ENCODE assay signal across 8 cellular contexts in genomic region chr6:37624606-37625574, GRCh38.
DNase-seq lines count a peak whose midpoint lies in the region; ATAC-seq, FAIRE-seq and TF ChIP-seq lines count a peak whose summit lies in the region.

No MANE protein-coding gene starts in this region.

- CTCF ChIA-PET in CD8-positive, alpha-beta memory T cell (lab: Charles Lee): no interaction called here

- H3K27ac ChIP-seq in CD8-positive, alpha-beta memory T cell (ENCODE audit: low read depth, low read length): no peak overlapping the region
- no peak overlapping the region for H3K27ac ChIP-seq in keratinocyte (ENCODE audit: control insufficient read depth, insufficient read depth, low read length)
- H3K27ac ChIP-seq in upper lobe of left lung: no peak overlapping the region

- no peaks in the 10 kb centered on the region for H3K9me3 Mint-ChIP-seq in CD8-positive, alpha-beta memory T cell
- no peaks in the 10 kb centered on the region for H3K9me3 Mint-ChIP-seq in activated naive CD8-positive, alpha-beta T cell treated with anti-CD3 and anti-CD28 coated beads, Interleukin-2, amount 10 ng/mL, durations not matched to agents 7 days and 5 days

- no peak overlapping the region for H3K4me3 ChIP-seq in CD8-positive, alpha-beta memory T cell (ENCODE audit: low read length)
- H3K4me3 ChIP-seq in keratinocyte (ENCODE audit: control insufficient read depth in 2 of 3, extremely low read depth in 1 of 3, insufficient read depth in 2 of 3, low read depth in 1 of 3, low read length in 3 of 3): peak overlapping the region in 1 of 3 experiments; percentile 31
- H3K4me3 ChIP-seq in upper lobe of left lung: peak overlapping the region in 3 of 4 donors; percentile 2 to 28 (median 23)

- peaks cover 14 to 23% of the 10 kb centered on the region in 2 donors for H3K27me3 Mint-ChIP-seq in CD8-positive, alpha-beta memory T cell
- H3K27me3 Mint-ChIP-seq in activated naive CD8-positive, alpha-beta T cell treated with anti-CD3 and anti-CD28 coated beads, Interleukin-2, amount 10 ng/mL, durations not matched to agents 7 days and 5 days: peaks cover 7% of the 10 kb centered on the region

- no peaks in the 10 kb centered on the region for H3K79me2 ChIP-seq in keratinocyte (ENCODE audit: control insufficient read depth, insufficient read depth, low read length)

- no peak for TF ChIP-seq POLR2A in upper lobe of left lung (IDR thresholded peaks at IDR 0.05)

- H3K4me3 Mint-ChIP-seq in CD8-positive, alpha-beta memory T cell: peak overlapping the region in 4 of 7 donors; percentile 18 to 83 (median 64)
- no peak overlapping the region for H3K4me3 Mint-ChIP-seq in activated naive CD8-positive, alpha-beta T cell treated with anti-CD3 and anti-CD28 coated beads, Interleukin-2, amount 10 ng/mL, durations not matched to agents 7 days and 5 days

- WGBS in upper lobe of left lung, 2 donors: 18 to 19% methylated on average over 13 to 23 of the region's 36 CpGs

- peaks cover 3% of the 10 kb centered on the region for H3K9me1 ChIP-seq in keratinocyte (ENCODE audit: control insufficient read depth, extremely low read depth, insufficient read depth, low read length)

- peak overlapping the region; percentile 52 for H2AFZ ChIP-seq in keratinocyte (ENCODE audit: control insufficient read depth, low read length)

- H4K20me1 ChIP-seq in keratinocyte (ENCODE audit: control insufficient read depth, extremely low read depth, insufficient read depth, low read length): no peaks in the 10 kb centered on the region

- peaks cover 20 to 43% (median 40%) of the 10 kb centered on the region in 3 donors for H3K4me1 Mint-ChIP-seq in CD8-positive, alpha-beta memory T cell
- H3K4me1 Mint-ChIP-seq in activated naive CD8-positive, alpha-beta T cell treated with anti-CD3 and anti-CD28 coated beads, Interleukin-2, amount 10 ng/mL, durations not matched to agents 7 days and 5 days: peaks cover 28% of the 10 kb centered on the region

- TF ChIP-seq CTCF in keratinocyte (optimal IDR thresholded peaks at IDR 0.05 in 1 of 3, IDR thresholded peaks at IDR 0.05 in 1 of 3, conservative IDR thresholded peaks at IDR 0.05 in 1 of 3; ENCODE audit: extremely low read depth in 1 of 3, insufficient read depth in 2 of 3, low read length in 3 of 3): no peak
- TF ChIP-seq CTCF in upper lobe of left lung (IDR thresholded peaks at IDR 0.05): no peak

- peak in 1 of 5 donors; percentile 15 for DNase-seq in CD8-positive, alpha-beta memory T cell
- DNase-seq in LoVo (ENCODE audit: low spot score): peak; percentile 53
- no peak for DNase-seq in activated naive CD8-positive, alpha-beta T cell treated with anti-CD3 and anti-CD28 coated beads, Interleukin-2, amount 10 ng/mL, durations not matched to agents 7 days and 5 days
- DNase-seq in keratinocyte (ENCODE audit: low read depth, low spot score): no peak
- peak; percentile 76 to 94 for DNase-seq in upper lobe of left lung
- no peak for DNase-seq in NCI-H2107 (lab: John Stamatoyannopoulos, UW)

- ATAC-seq in activated naive CD8-positive, alpha-beta T cell treated with anti-CD3 and anti-CD28 coated beads, Interleukin-2, amount 10 ng/mL, durations not matched to agents 7 days and 5 days (ENCODE audit: low read depth): peak; percentile 35
- ATAC-seq in upper lobe of left lung (ENCODE audit: low FRiP score in 2 of 2) (peak in 1 of 2 donors; percentile 65), HG03045 (IDR thresholded peaks at IDR 0.05; ENCODE audit: unreplicated experiment) (no peak), GM21723 (IDR thresholded peaks at IDR 0.05; ENCODE audit: unreplicated experiment) (no peak)

- TF ChIP-seq EP300 in upper lobe of left lung (IDR thresholded peaks at IDR 0.05): no peak

- dilution Hi-C loops in keratinocyte (cut with MboI; ENCODE audit: extremely low pct_ligation_motif_present, low sequenced_read_pairs): no loop called here

- no peak overlapping the region for H3K27ac Mint-ChIP-seq in CD8-positive, alpha-beta memory T cell
- H3K27ac Mint-ChIP-seq in activated naive CD8-positive, alpha-beta T cell treated with anti-CD3 and anti-CD28 coated beads, Interleukin-2, amount 10 ng/mL, durations not matched to agents 7 days and 5 days: no peak overlapping the region

- peak overlapping the region; percentile 43 for H3K9ac ChIP-seq in keratinocyte (ENCODE audit: control insufficient read depth, extremely low read depth, insufficient read depth, low read length)

- FAIRE-seq in keratinocyte (lab: Jason Lieb, UNC): no peak

- H3K36me3 Mint-ChIP-seq in CD8-positive, alpha-beta memory T cell: peaks cover 0 to 3% (median 0%) of the 10 kb centered on the region in 3 donors
- H3K36me3 Mint-ChIP-seq in activated naive CD8-positive, alpha-beta T cell treated with anti-CD3 and anti-CD28 coated beads, Interleukin-2, amount 10 ng/mL, durations not matched to agents 7 days and 5 days: no peaks in the 10 kb centered on the region

- POLR2A ChIA-PET in CD8-positive, alpha-beta memory T cell (lab: Charles Lee): no interaction called here
- POLR2A ChIA-PET in activated naive CD8-positive, alpha-beta T cell treated with anti-CD3 and anti-CD28 coated beads, Interleukin-2, amount 10 ng/mL, durations not matched to agents 7 days and 5 days (lab: Charles Lee): interaction anchor here (0.8 to 1.1 kb wide), 2 partner anchors 11 to 73 kb away, joined by 4 read pairs; partner anchors contain the start of gene MDGA1

- H3K4me2 ChIP-seq in keratinocyte (ENCODE audit: control insufficient read depth, extremely low read depth, insufficient read depth, low read depth, low read length): peak overlapping the region; percentile 71

- H3K9me3 ChIP-seq in CD8-positive, alpha-beta memory T cell (ENCODE audit: low read length): no peaks in the 10 kb centered on the region
- H3K9me3 ChIP-seq in keratinocyte (ENCODE audit: control insufficient read depth, low read depth, low read length): no peaks in the 10 kb centered on the region
- H3K9me3 ChIP-seq in upper lobe of left lung: no peaks in the 10 kb centered on the region

- no peaks in the 10 kb centered on the region for H3K36me3 ChIP-seq in CD8-positive, alpha-beta memory T cell (ENCODE audit: insufficient read depth, low read length)
- H3K36me3 ChIP-seq in keratinocyte (ENCODE audit: control insufficient read depth in 2 of 2, extremely low read depth in 1 of 2, insufficient read depth in 2 of 2, low read length in 2 of 2): no peaks in the 10 kb centered on the region
- no peaks in the 10 kb centered on the region for H3K36me3 ChIP-seq in upper lobe of left lung

- H3K4me1 ChIP-seq in CD8-positive, alpha-beta memory T cell (ENCODE audit: insufficient read depth, low read length): peaks cover 9% of the 10 kb centered on the region
- H3K4me1 ChIP-seq in keratinocyte (ENCODE audit: control insufficient read depth, extremely low read depth, insufficient read depth, low read length): peaks cover 39% of the 10 kb centered on the region
- H3K4me1 ChIP-seq in upper lobe of left lung: peaks cover 7 to 13% (median 13%) of the 10 kb centered on the region in 4 donors

- peaks cover 11% of the 10 kb centered on the region for H3K27me3 ChIP-seq in CD8-positive, alpha-beta memory T cell (ENCODE audit: insufficient read depth, low read length, poor library complexity, severe bottlenecking)
- H3K27me3 ChIP-seq in keratinocyte (ENCODE audit: control insufficient read depth, extremely low read depth, insufficient read depth, low read length) (no peaks in the 10 kb centered on the region), upper lobe of left lung (peaks cover 0 to 5% (median 0%) of the 10 kb centered on the region in 4 donors)

Comparison
In these comparisons a context has a peak if more than half of its experiments do, and no peak if none do; other contexts are left out.
1. DNase-seq: peak in LoVo (single experiment) and upper lobe of left lung (2 of 2); none in activated naive CD8-positive, alpha-beta T cell treated with anti-CD3 and anti-CD28 coated beads, Interleukin-2, amount 10 ng/mL, durations not matched to agents 7 days and 5 days (single experiment), keratinocyte (single experiment) and NCI-H2107 (single experiment).